8 cellular contexts compared by ENCODE assay signal in the genomic region with DNA sequence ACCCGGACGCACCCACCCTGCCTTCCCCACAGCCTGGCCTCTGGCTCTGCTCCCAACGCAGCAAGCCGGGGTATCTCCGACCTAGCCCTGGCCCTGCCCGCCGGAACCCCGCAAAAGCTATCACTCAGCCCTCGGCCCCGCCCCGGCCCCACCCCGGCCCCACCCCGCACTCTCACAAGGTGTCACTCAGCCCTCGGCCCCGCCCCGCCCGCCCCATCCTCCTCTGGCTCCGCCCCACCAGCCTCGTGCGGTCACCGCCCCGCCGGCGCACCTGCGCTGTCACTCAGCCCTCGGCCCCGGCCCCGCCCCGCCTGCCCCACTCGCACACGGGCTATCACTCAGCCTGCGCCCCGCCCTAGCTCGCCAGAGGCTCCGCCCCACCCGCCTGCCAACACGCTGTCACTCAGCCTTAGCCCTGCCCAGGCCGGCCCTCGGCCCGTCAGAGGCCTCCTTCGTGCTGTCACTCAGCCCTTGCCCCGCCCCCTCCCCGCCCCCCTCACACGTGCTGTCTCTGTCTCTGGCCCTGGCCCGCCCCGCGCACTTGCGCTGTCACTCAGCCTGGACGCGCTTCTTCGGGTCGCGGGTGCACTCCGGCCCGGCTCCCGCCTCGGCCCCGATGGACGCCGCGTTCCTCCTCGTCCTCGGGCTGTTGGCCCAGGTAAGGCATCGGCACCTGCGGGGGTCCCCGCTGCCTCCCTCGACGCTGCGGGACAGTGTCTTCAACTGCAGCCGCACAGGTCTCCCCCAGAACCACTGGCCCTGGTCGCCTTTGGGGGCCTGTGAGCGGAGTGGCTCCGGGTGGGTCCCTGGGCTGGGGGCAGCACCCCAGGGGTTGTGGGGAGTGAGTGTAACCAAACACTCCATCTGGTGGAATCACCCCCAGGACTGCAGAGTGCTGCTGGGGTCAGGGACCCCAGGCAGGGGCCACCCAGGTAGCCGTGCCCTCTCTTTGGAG. TPM values are rescaled to one million over a fixed set of nuclear protein-coding genes. Genes with fewer than 3 reads are reported as not detected.
DNase-seq lines count a peak whose midpoint lies in the region; ATAC-seq and TF ChIP-seq lines count a peak whose summit lies in the region.

A gene with protein sequence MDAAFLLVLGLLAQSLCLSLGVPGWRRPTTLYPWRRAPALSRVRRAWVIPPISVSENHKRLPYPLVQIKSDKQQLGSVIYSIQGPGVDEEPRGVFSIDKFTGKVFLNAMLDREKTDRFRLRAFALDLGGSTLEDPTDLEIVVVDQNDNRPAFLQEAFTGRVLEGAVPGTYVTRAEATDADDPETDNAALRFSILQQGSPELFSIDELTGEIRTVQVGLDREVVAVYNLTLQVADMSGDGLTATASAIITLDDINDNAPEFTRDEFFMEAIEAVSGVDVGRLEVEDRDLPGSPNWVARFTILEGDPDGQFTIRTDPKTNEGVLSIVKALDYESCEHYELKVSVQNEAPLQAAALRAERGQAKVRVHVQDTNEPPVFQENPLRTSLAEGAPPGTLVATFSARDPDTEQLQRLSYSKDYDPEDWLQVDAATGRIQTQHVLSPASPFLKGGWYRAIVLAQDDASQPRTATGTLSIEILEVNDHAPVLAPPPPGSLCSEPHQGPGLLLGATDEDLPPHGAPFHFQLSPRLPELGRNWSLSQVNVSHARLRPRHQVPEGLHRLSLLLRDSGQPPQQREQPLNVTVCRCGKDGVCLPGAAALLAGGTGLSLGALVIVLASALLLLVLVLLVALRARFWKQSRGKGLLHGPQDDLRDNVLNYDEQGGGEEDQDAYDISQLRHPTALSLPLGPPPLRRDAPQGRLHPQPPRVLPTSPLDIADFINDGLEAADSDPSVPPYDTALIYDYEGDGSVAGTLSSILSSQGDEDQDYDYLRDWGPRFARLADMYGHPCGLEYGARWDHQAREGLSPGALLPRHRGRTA (plus strand): TSS at position 533 of the 955 bp plus-strand sequence. CDS start 84 bp downstream, at position 617.

- peak; percentile 73 for ATAC-seq in HG02642 (IDR thresholded peaks at IDR 0.05; ENCODE audit: poor library complexity, unreplicated experiment)

- no peak for TF ChIP-seq EP300 in tibial nerve (IDR thresholded peaks at IDR 0.05)

- no peaks in the 10 kb centered on the region for H3K9me3 ChIP-seq in tibial nerve

- intact Hi-C loops in cardiac septum (cut with DNase I): no loop called here

- peaks cover 6% of the 10 kb centered on the region for H3K27me3 Mint-ChIP-seq in activated naive CD8-positive, alpha-beta T cell treated with anti-CD3 and anti-CD28 coated beads for 36 hours

- H3K27me3 ChIP-seq in tibial nerve: peaks cover 0 to 52% of the 10 kb centered on the region in 2 donors

- TF ChIP-seq POLR2A in tibial nerve (IDR thresholded peaks at IDR 0.05): no peak

- H3K9me3 Mint-ChIP-seq in activated naive CD8-positive, alpha-beta T cell treated with anti-CD3 and anti-CD28 coated beads for 36 hours: no peaks in the 10 kb centered on the region

- in situ Hi-C loops in G401 (cut with HindIII; ENCODE audit: low sequenced_read_pairs): no loop called here

- peak within 1 kb of the TSS; percentile 62 for H3K4me3 Mint-ChIP-seq in activated naive CD8-positive, alpha-beta T cell treated with anti-CD3 and anti-CD28 coated beads for 36 hours

- H3K27ac ChIP-seq in tibial nerve: peak within 1 kb of the TSS in 2 of 4 donors; percentile 11 to 50

- 1 to 16% methylated on average over 36 to 38 of the region's 74 CpGs for WGBS in tibial nerve, 2 donors

- no peaks in the 10 kb centered on the region for H3K36me3 Mint-ChIP-seq in activated naive CD8-positive, alpha-beta T cell treated with anti-CD3 and anti-CD28 coated beads for 36 hours

- TF ChIP-seq CTCF in tibial nerve (IDR thresholded peaks at IDR 0.05): no peak

- peaks cover 3 to 69% (median 26%) of the 10 kb centered on the region in 4 donors for H3K4me1 ChIP-seq in tibial nerve

- H3K27ac Mint-ChIP-seq in activated naive CD8-positive, alpha-beta T cell treated with anti-CD3 and anti-CD28 coated beads for 36 hours: no peak within 1 kb of the TSS

- no peaks in the 10 kb centered on the region for H3K36me3 ChIP-seq in tibial nerve

- peaks cover 5% of the 10 kb centered on the region for H3K4me1 Mint-ChIP-seq in activated naive CD8-positive, alpha-beta T cell treated with anti-CD3 and anti-CD28 coated beads for 36 hours

- DNase-seq in G401 (ENCODE audit: low spot score) (peak; percentile 99), NCI-H1105 (lab: John Stamatoyannopoulos, UW) (peak; percentile 79), SKM-1 treated with dmso at 0.1 percent for 144 hours (lab: John Stamatoyannopoulos, UW; ENCODE audit: unreplicated experiment) (peak; percentile 86), cardiac septum (ENCODE audit: low spot score) (peak; percentile 93), pons (ENCODE audit: low spot score) (peak; percentile 72), tibial nerve (ENCODE audit: low spot score in 2 of 2) (peak; percentile 72)
- peak; percentile 94 for DNase-seq in activated naive CD8-positive, alpha-beta T cell treated with anti-CD3 and anti-CD28 coated beads for 36 hours

- peak within 1 kb of the TSS in 3 of 4 donors; percentile 1 to 48 (median 32) for H3K4me3 ChIP-seq in tibial nerve

RNA-seq across cellular contexts. Expression of the gene that starts here (rescaled TPM):
- 0.37 TPM in 2 replicates for total RNA-seq in G401 (2014; rRNA removed; shearing (Covaris generic))
- not detected for total RNA-seq in activated naive CD8-positive, alpha-beta T cell treated with anti-CD3 and anti-CD28 coated beads for 36 hours
- total RNA-seq in cardiac septum (0.27 TPM), tibial nerve (1 to 10 TPM in 2 of 4 donors, under 1 TPM in 2; 0.84 to 8.1 (median 1.9) TPM)

Comparison
In these comparisons a context has a peak if more than half of its experiments do, and no peak if none do; other contexts are left out.
1. Peak in DNase-seq in G401; RNA of the gene not detected or under 1 TPM.
2. Peak in DNase-seq in activated naive CD8-positive, alpha-beta T cell treated with anti-CD3 and anti-CD28 coated beads for 36 hours; RNA of the gene not detected or under 1 TPM.
3. Peak in DNase-seq in cardiac septum; RNA of the gene not detected or under 1 TPM.